ENCODE assay signal across 10 cellular contexts in the genomic region with DNA sequence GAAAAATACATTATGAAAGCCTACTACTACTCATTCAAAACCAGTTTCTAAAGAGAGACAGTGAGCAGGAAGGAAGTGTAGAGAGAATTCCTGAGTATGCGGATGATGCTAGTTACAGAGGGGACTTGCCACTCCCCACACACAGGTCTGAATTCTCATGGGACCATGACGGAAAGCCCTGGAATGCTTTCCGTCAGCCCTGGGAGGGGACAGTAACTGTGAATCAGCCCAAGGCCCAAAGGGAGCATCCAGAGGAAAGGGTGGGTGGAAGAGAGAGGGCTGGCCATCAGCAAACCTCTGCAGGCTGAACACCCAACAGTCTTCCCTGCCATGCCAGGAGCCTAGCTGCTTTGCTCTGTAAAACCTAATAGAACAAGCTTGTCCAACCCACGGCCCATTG. TPM values are rescaled to one million over a fixed set of nuclear protein-coding genes. Genes with fewer than 3 reads are reported as not detected.
A peak's percentile ranks its signal among the peaks of the same experiment; 100 is the strongest.
DNase-seq lines count a peak whose midpoint lies in the region; ATAC-seq and TF ChIP-seq lines count a peak whose summit lies in the region.
"Had no signal": no experiment of that assay in that cellular context is flagged by ENCODE, and none has a peak within 500 bp of the region (broad histone marks: within the 10 kb centered on the region; RNA-seq: fewer than 3 reads in every experiment).

No MANE protein-coding gene starts in this region.

- H3K9me3 Mint-ChIP-seq in T-cell: no peaks in the 10 kb centered on the region

- no peaks in the 10 kb centered on the region for H3K9me3 ChIP-seq in gastrocnemius medialis

- H3K4me1 ChIP-seq in gastrocnemius medialis: peaks cover 89 to 91% of the 10 kb centered on the region in 2 donors

- POLR2A ChIA-PET in T-cell (lab: Charles Lee): interaction anchor here in 1 of 2 donors (0.8 kb wide), 1 partner anchor 42 kb away, joined by 3 read pairs; no protein-coding TSS in a partner anchor

- no peak overlapping the region for H3K4me3 Mint-ChIP-seq in T-cell

- in situ Hi-C loops in gastrocnemius medialis (cut with MboI; ENCODE audit: low sequenced_read_pairs in 4 of 4): no loop called here

- H3K27ac ChIP-seq in gastrocnemius medialis: peak overlapping the region; percentile 82 to 87 (median 86)

- H3K4me3 ChIP-seq in fibroblast of pulmonary artery (replicated peaks; ENCODE audit: low read depth, low read length) (no peak overlapping the region), gastrocnemius medialis (no peak overlapping the region)

- intact Hi-C loops in gastrocnemius medialis (cut with DNase I; ENCODE audit: low total_unique reads): no loop called here

- peaks cover 96 to 98% (median 97%) of the 10 kb centered on the region in 3 donors for H3K4me1 Mint-ChIP-seq in T-cell

- H3K27ac Mint-ChIP-seq in T-cell: peak overlapping the region; percentile 74 to 75

- no peaks in the 10 kb centered on the region for H3K27me3 ChIP-seq in gastrocnemius medialis

- no peaks in the 10 kb centered on the region for H3K27me3 Mint-ChIP-seq in T-cell

- TF ChIP-seq CTCF in fibroblast of pulmonary artery (IDR thresholded peaks at IDR 0.05; ENCODE audit: low read length, missing control alignments): no peak
- no peak for TF ChIP-seq CTCF in gastrocnemius medialis (IDR thresholded peaks at IDR 0.05 in 4 of 5, conservative IDR thresholded peaks at IDR 0.05 in 1 of 5)

- DNase-seq in ELR (ENCODE audit: low read depth) (peak; percentile 67), T-cell (no peak), fibroblast of pulmonary artery (ENCODE audit: low read depth) (peak; percentile 74), gastrocnemius medialis (no peak), globus pallidus (ENCODE audit: low spot score) (no peak), DMS79 treated with DMSO at 0.1 percent for 48 hours (lab: John Stamatoyannopoulos, UW) (no peak), hippocampal formation (lab: John Stamatoyannopoulos, UW) (no peak)
- DNase-seq in stimulated activated CD8-positive, alpha-beta memory T cell treated with anti-CD3 and anti-CD28 coated beads, Interleukin-4, amount 100 ng/mL, for 48 hours: no peak
- DNase-seq: erythroblast, RPMI8226 had no signal

- no peak for TF ChIP-seq POLR2A in gastrocnemius medialis (IDR thresholded peaks at IDR 0.05)

- CTCF ChIA-PET in T-cell (lab: Charles Lee): interaction anchor here in 1 of 2 donors (0.6 to 1.7 kb wide), 3 partner anchors 66 to 543 kb away, joined by 3 to 4 read pairs (median 4); no protein-coding TSS in a partner anchor

- H3K36me3 ChIP-seq in gastrocnemius medialis: no peaks in the 10 kb centered on the region

- ATAC-seq in T-cell (replicated peaks in 1 of 4) (no peak), gastrocnemius medialis (no peak)

- H3K36me3 Mint-ChIP-seq in T-cell: peaks cover 45% of the 10 kb centered on the region

RNA-seq across cellular contexts. Expression of gene RCSD1, which starts 36.4 kb away (rescaled TPM):
- 100 to 1,000 TPM; 101 to 126 (median 107) TPM for total RNA-seq in T-cell
- 10 to 100 TPM in 1 of 4 donors, 1 to 10 TPM in 3; 6.0 to 14.8 (median 7.5) TPM for total RNA-seq in gastrocnemius medialis

RNA-seq across cellular contexts. Expression of gene MPZL1, which starts 55.4 kb away (rescaled TPM):
- total RNA-seq in T-cell: 1 to 10 TPM; 5.1 to 9.9 (median 8.5) TPM
- 10 to 100 TPM in 3 of 4 donors, 1 to 10 TPM in 1; 9.2 to 15.7 (median 11.7) TPM for total RNA-seq in gastrocnemius medialis

Comparison
In these comparisons a context has a peak if more than half of its experiments do, and no peak if none do; other contexts are left out.
1. DNase-seq: peak in ELR (single experiment) and fibroblast of pulmonary artery (single experiment); none in T-cell (0 of 34), gastrocnemius medialis (0 of 2), globus pallidus (single experiment), stimulated activated CD8-positive, alpha-beta memory T cell treated with anti-CD3 and anti-CD28 coated beads, Interleukin-4, amount 100 ng/mL, for 48 hours (single experiment), DMS79 treated with DMSO at 0.1 percent for 48 hours (single experiment) and hippocampal formation (0 of 2).
2. RNA of gene RCSD1, which starts 36.4 kb away (total RNA-seq): 101 to 126 TPM in T-cell; 6.0 to 14.8 TPM in gastrocnemius medialis; every median in the first group is over 4 times any median in the second.